37 cellular contexts compared by ENCODE assay signal in genomic region chr15:82793737-82794136, GRCh38. TPM values are rescaled to one million over a fixed set of nuclear protein-coding genes. Genes with fewer than 3 reads are reported as not detected.
"Had no signal": no experiment of that assay in that cellular context is flagged by ENCODE, and none has a peak within 500 bp of the region (broad histone marks: within the 10 kb centered on the region; RNA-seq: fewer than 3 reads in every experiment).

No MANE protein-coding gene starts in this region.

- DNase-seq: activated CD4-positive, alpha-beta memory T cell treated with anti-CD3 and anti-CD28 coated beads, Interleukin-2, amount 10 ng/mL, durations not matched to agents 7 days and 5 days; activated CD4-positive, alpha-beta T cell treated with anti-CD3 and anti-CD28 coated beads for 1 hour; activated CD4-positive, alpha-beta T cell treated with anti-CD3 and anti-CD28 coated beads for 36 hours; activated CD4-positive, alpha-beta T cell treated with anti-CD3 and anti-CD28 coated beads for 48 hours; activated CD4-positive, alpha-beta T cell treated with anti-CD3 and anti-CD28 coated beads, Interleukin-2, amount 10 ng/mL, durations not matched to agents 7 days and 5 days; activated CD4-positive, alpha-beta T cell treated with anti-CD3 and anti-CD28 coated beads, Interleukin-2, amount 50 U/mL, for 48 hours; activated CD4-positive, CD25-positive, alpha-beta regulatory T cell; activated CD8-positive, alpha-beta memory T cell treated with anti-CD3 and anti-CD28 coated beads for 24 hours; activated CD8-positive, alpha-beta memory T cell treated with anti-CD3 and anti-CD28 coated beads, Interleukin-2, amount 10 ng/mL, durations not matched to agents 7 days and 5 days; activated CD8-positive, alpha-beta memory T cell treated with anti-CD3 and anti-CD28 coated beads, Interleukin-2, amount 50 U/mL, for 48 hours; activated CD8-positive, alpha-beta T cell treated with anti-CD3 and anti-CD28 coated beads, Interleukin-2, amount 10 ng/mL, durations not matched to agents 7 days and 5 days; activated effector memory CD4-positive, alpha-beta T cell treated with Interleukin-2 at 50 U/mL for 16 hours; activated gamma-delta T cell treated with Interleukin-2 at 50 U/mL for 16 hours; activated naive CD4-positive, alpha-beta T cell; activated naive CD4-positive, alpha-beta T cell treated with anti-CD3 and anti-CD28 coated beads for 36 hours; activated naive CD4-positive, alpha-beta T cell treated with anti-CD3 and anti-CD28 coated beads, Interleukin-2, amount 50 U/mL, for 16 hours; activated naive CD8-positive, alpha-beta T cell treated with anti-CD3 and anti-CD28 coated beads for 36 hours; activated T-cell treated with anti-CD3 and anti-CD28 coated beads, Interleukin-2, amount 50 U/mL, for 24 hours; activated T-cell treated with anti-CD3 and anti-CD28 coated beads, Interleukin-2, amount 50 U/mL, for 48 hours; adrenal gland; amniotic stem cell; aorta; body of pancreas; brain microvascular endothelial cell; central memory CD4-positive, alpha-beta T cell; T-helper 1 cell; T-helper 2 cell; T-helper 9 cell; WERI-Rb-1 had no signal

- H3K9me3 ChIP-seq: adrenal gland, body of pancreas, breast epithelium had no signal

- FAIRE-seq: astrocyte, TTC549 had no signal

- H3K4me3 ChIP-seq: adrenal gland, body of pancreas, breast epithelium had no signal

- H3K4me1 ChIP-seq: adrenal gland, body of pancreas, breast epithelium had no signal

- ATAC-seq: activated CD4-positive, alpha-beta T cell treated with anti-CD3 and anti-CD28 coated beads for 36 hours; activated CD4-positive, CD25-positive, alpha-beta regulatory T cell treated with anti-CD3 and anti-CD28 coated beads, Interleukin-2, amount 50 U/mL, for 24 hours; activated CD8-positive, alpha-beta memory T cell treated with anti-CD3 and anti-CD28 coated beads, Interleukin-2, amount 10 ng/mL, durations not matched to agents 7 days and 5 days; activated CD8-positive, alpha-beta T cell treated with anti-CD3 and anti-CD28 coated beads, Interleukin-2, amount 10 ng/mL, durations not matched to agents 7 days and 5 days; activated naive CD4-positive, alpha-beta T cell treated with anti-CD3 and anti-CD28 coated beads, Interleukin-2, amount 50 U/mL, for 72 hours; body of pancreas; WTC11 had no signal

- H3K27me3 ChIP-seq: adrenal gland, body of pancreas, brain microvascular endothelial cell, breast epithelium had no signal

- H3K27ac ChIP-seq: adrenal gland, body of pancreas, brain microvascular endothelial cell, breast epithelium, WERI-Rb-1 had no signal

- H3K36me3 ChIP-seq: adrenal gland, brain microvascular endothelial cell, breast epithelium, WERI-Rb-1 had no signal

RNA-seq across cellular contexts. Expression of gene FSD2, which starts 12.1 kb away (rescaled TPM):
- total RNA-seq: activated CD4-positive, alpha-beta memory T cell treated with anti-CD3 and anti-CD28 coated beads, Interleukin-2, amount 10 ng/mL, durations not matched to agents 7 days and 5 days; activated CD4-positive, alpha-beta T cell treated with anti-CD3 and anti-CD28 coated beads for 36 hours; activated CD4-positive, alpha-beta T cell treated with anti-CD3 and anti-CD28 coated beads, Interleukin-2, amount 10 ng/mL, durations not matched to agents 7 days and 5 days; activated CD8-positive, alpha-beta memory T cell treated with anti-CD3 and anti-CD28 coated beads, Interleukin-2, amount 10 ng/mL, durations not matched to agents 7 days and 5 days; activated CD8-positive, alpha-beta T cell treated with anti-CD3 and anti-CD28 coated beads, Interleukin-2, amount 10 ng/mL, durations not matched to agents 7 days and 5 days; activated naive CD4-positive, alpha-beta T cell treated with anti-CD3 and anti-CD28 coated beads for 36 hours; activated naive CD4-positive, alpha-beta T cell treated with anti-CD3 and anti-CD28 coated beads, Interleukin-2, amount 50 U/mL, for 72 hours; activated naive CD8-positive, alpha-beta T cell treated with anti-CD3 and anti-CD28 coated beads for 36 hours; activated T-helper 2 cell treated with anti-CD3 and anti-CD28 coated beads, Interferon-gamma antibody, Interleukin-2, Interleukin-4, amounts not matched to agents 10 μg/mL and 5 μg/mL and 100 μg/mL, durations not matched to agents 14 hours and 24 hours and 36 hours; adrenal gland; aorta; cerebellum; WTC11 had no signal
